ENCODE assay signal across 8 cellular contexts in genomic region chr11:47917643-47918369, GRCh38.
DNase-seq lines count a peak whose midpoint lies in the region; ATAC-seq and TF ChIP-seq lines count a peak whose summit lies in the region.

No MANE protein-coding gene starts in this region.

- DNase-seq in A172 (ENCODE audit: low spot score) (peak; percentile 97), NCI-H2107 (lab: John Stamatoyannopoulos, UW) (peak; percentile 98), WTC11 (ENCODE audit: low spot score) (peak; percentile 35), hepatocyte (ENCODE audit: low spot score) (peak; percentile 80), skeletal muscle cell (ENCODE audit: low read depth) (peak; percentile 71)
- DNase-seq in activated T-cell treated with anti-CD3 and anti-CD28 coated beads, Interleukin-2, amount 50 U/mL, for 1 hour: no peak
- DNase-seq in stimulated activated naive CD4-positive, alpha-beta T cell (lab: John Stamatoyannopoulos, UW): no peak

- no peaks in the 10 kb centered on the region for H3K36me3 Mint-ChIP-seq in WTC11

- CTCF ChIA-PET in WTC11 (lab: Charles Lee): no interaction called here

- peaks cover 14% of the 10 kb centered on the region for H3K4me1 ChIP-seq in hepatocyte (ENCODE audit: insufficient read depth)

- no peaks in the 10 kb centered on the region for H3K27me3 ChIP-seq in hepatocyte

- H3K27ac ChIP-seq in hepatocyte: peak overlapping the region; percentile 75

- no peaks in the 10 kb centered on the region for H4K20me1 ChIP-seq in hepatocyte (ENCODE audit: insufficient read depth, poor library complexity, severe bottlenecking)

- POLR2A ChIA-PET in WTC11 (lab: Charles Lee): no interaction called here

- H3K4me3 Mint-ChIP-seq in WTC11: no peak overlapping the region

- WGBS in hepatocyte (ENCODE audit: low lambda C conversion rate, missing lambda C conversion rate): 63% methylated on average over 10 of the region's 10 CpGs

- no peak for TF ChIP-seq CTCF in WTC11 (IDR thresholded peaks at IDR 0.05)
- no peak for TF ChIP-seq CTCF in hepatocyte (IDR thresholded peaks at IDR 0.05; ENCODE audit: poor library complexity)

- peaks cover 19% of the 10 kb centered on the region for H3K4me1 Mint-ChIP-seq in WTC11

- no peaks in the 10 kb centered on the region for H3K9me2 ChIP-seq in hepatocyte (replicated peaks; ENCODE audit: insufficient read depth)

- peak overlapping the region; percentile 58 for H3K4me2 ChIP-seq in hepatocyte

- no peaks in the 10 kb centered on the region for H3K79me2 ChIP-seq in hepatocyte

- H3K36me3 ChIP-seq in hepatocyte (replicated peaks; ENCODE audit: insufficient read depth, low read depth): no peaks in the 10 kb centered on the region

- no peak overlapping the region for H3K27ac Mint-ChIP-seq in WTC11

- H3K4me3 ChIP-seq in hepatocyte (no peak overlapping the region), skeletal muscle cell (ENCODE audit: low read depth, low read length) (no peak overlapping the region)

- H2AFZ ChIP-seq in hepatocyte: peak overlapping the region; percentile 11

- no peaks in the 10 kb centered on the region for H3K27me3 Mint-ChIP-seq in WTC11 (ENCODE audit: low read depth)

- peak; percentile 35 for ATAC-seq in GM19397 (IDR thresholded peaks at IDR 0.05; ENCODE audit: unreplicated experiment)
- ATAC-seq in WTC11: peak; percentile 95

- H3K9me3 Mint-ChIP-seq in WTC11: no peaks in the 10 kb centered on the region

- no peaks in the 10 kb centered on the region for H3K9me3 ChIP-seq in hepatocyte (ENCODE audit: low read depth)

TF ChIP-seq in WTC11, 78 proteins besides CTCF, POLR2A, EP300 and RAD21:
- TF ChIP-seq, protein P1, sequence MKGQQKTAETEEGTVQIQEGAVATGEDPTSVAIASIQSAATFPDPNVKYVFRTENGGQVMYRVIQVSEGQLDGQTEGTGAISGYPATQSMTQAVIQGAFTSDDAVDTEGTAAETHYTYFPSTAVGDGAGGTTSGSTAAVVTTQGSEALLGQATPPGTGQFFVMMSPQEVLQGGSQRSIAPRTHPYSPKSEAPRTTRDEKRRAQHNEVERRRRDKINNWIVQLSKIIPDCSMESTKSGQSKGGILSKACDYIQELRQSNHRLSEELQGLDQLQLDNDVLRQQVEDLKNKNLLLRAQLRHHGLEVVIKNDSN (CRISPR knock-in tag; IDR thresholded peaks at IDR 0.05): peak; percentile 91
- TF ChIP-seq NFYB (CRISPR knock-in tag; conservative IDR thresholded peaks at IDR 0.05; ENCODE audit: low read depth): 0 out of 2 replicates have a peak, but pooled peaks have one; percentile 19
- TF ChIP-seq GRHL2 (CRISPR knock-in tag; IDR thresholded peaks at IDR 0.05; ENCODE audit: insufficient replicate concordance, severe bottlenecking): no peak
- no peak for TF ChIP-seq GTF2I (CRISPR knock-in tag; conservative IDR thresholded peaks at IDR 0.05)
- peak; percentile 92 for TF ChIP-seq USF2 (CRISPR knock-in tag; IDR thresholded peaks at IDR 0.05)

Comparison
In these comparisons a context has a peak if more than half of its experiments do, and no peak if none do; other contexts are left out.
1. DNase-seq: peak in A172 (single experiment), NCI-H2107 (single experiment), WTC11 (single experiment), hepatocyte (single experiment) and skeletal muscle cell (single experiment); none in activated T-cell treated with anti-CD3 and anti-CD28 coated beads, Interleukin-2, amount 50 U/mL, for 1 hour (single experiment) and stimulated activated naive CD4-positive, alpha-beta T cell (0 of 6).